ENCODE assay signal across 1 cellular context in the genomic region with DNA sequence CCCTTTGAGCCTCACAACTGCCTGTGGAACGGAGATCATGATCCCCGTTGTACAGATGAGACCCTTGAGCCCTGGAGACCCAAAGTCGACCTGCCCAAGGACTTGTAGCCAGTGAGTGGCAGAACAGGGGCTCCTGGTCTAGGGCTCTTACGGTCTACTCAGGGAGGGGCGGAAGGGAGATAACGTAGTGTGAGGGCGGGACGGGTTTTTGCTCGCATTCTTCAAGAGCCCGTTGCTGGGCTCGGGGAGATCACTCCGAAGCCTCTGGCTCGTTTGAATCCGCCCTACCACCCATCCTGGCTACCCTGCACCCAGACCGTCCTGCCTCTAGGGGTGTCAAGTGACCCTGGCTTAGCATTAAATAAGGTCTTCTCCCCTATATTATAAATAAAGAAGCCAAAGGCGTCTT.
TF ChIP-seq lines count a peak whose summit lies in the region.

No MANE protein-coding gene starts in this region.

TF ChIP-seq in H1, 55 proteins besides CTCF, POLR2A, EP300 and RAD21:
- no peak for TF ChIP-seq RXRA (IDR thresholded peaks at IDR 0.05; ENCODE audit: insufficient read depth, low read depth, low read length)
- no peak for TF ChIP-seq EGR1 (IDR thresholded peaks at IDR 0.05; ENCODE audit: borderline replicate concordance, low read depth, low read length)
- TF ChIP-seq HDAC2 (IDR thresholded peaks at IDR 0.05; ENCODE audit: borderline replicate concordance in 1 of 2, low read depth in 2 of 2, low read length in 2 of 2) = no peak
- TF ChIP-seq CHD7 (IDR thresholded peaks at IDR 0.05; ENCODE audit: insufficient replicate concordance, low read length) = no peak
- no peak for TF ChIP-seq MAX (IDR thresholded peaks at IDR 0.05)
- TF ChIP-seq ASH2L (IDR thresholded peaks at IDR 0.05; ENCODE audit: low read length) = no peak
- TF ChIP-seq TCF12 (IDR thresholded peaks at IDR 0.05; ENCODE audit: low read depth, low read length) = no peak
